In genomic region chr6:105844275-105844848, GRCh38 we compare ENCODE assay signal across 21 cellular contexts.
DNase-seq lines count a peak whose midpoint lies in the region; ATAC-seq and TF ChIP-seq lines count a peak whose summit lies in the region.
"Had no signal": no experiment of that assay in that cellular context is flagged by ENCODE, and none has a peak within 500 bp of the region (broad histone marks: within the 10 kb centered on the region; RNA-seq: fewer than 3 reads in every experiment).

No MANE protein-coding gene starts in this region.

- POLR2A ChIA-PET in WTC11 (lab: Charles Lee): no interaction called here

- no peak for TF ChIP-seq CTCF in WTC11 (IDR thresholded peaks at IDR 0.05)
- TF ChIP-seq CTCF in neural progenitor cell (IDR thresholded peaks at IDR 0.05): no peak

- no peak overlapping the region for H3K4me3 ChIP-seq in BLaER1 treated with 17β-estradiol and CSF1 and Interleukin-3, amounts not matched to agents 10 nM and 100 nM
- H3K4me3 ChIP-seq in neural progenitor cell: no peak overlapping the region
- H3K4me3 ChIP-seq: breast epithelium, esophagus squamous epithelium, skin epidermis had no signal

- H3K27me3 Mint-ChIP-seq in WTC11 (ENCODE audit: low read depth): no peaks in the 10 kb centered on the region
- peaks cover 8% of the 10 kb centered on the region for H3K27me3 Mint-ChIP-seq in neural progenitor cell (ENCODE audit: insufficient read depth, low read depth)
- H3K27me3 Mint-ChIP-seq: activated CD4-positive, alpha-beta memory T cell treated with anti-CD3 and anti-CD28 coated beads, Interleukin-2, amount 10 ng/mL, durations not matched to agents 7 days and 5 days had no signal

- H3K4me3 Mint-ChIP-seq in WTC11 (no peak overlapping the region), neural progenitor cell (no peak overlapping the region)
- H3K4me3 Mint-ChIP-seq: activated CD4-positive, alpha-beta memory T cell treated with anti-CD3 and anti-CD28 coated beads, Interleukin-2, amount 10 ng/mL, durations not matched to agents 7 days and 5 days; activated naive CD8-positive, alpha-beta T cell; IgD-negative memory B cell had no signal

- H3K4me2 ChIP-seq in BLaER1 treated with 17β-estradiol and CSF1 and Interleukin-3, amounts not matched to agents 10 nM and 100 nM: peak overlapping the region in 6 of 11 experiments; percentile 4 to 43 (median 22); a peak in 7 of 22 replicates
- no peak overlapping the region for H3K4me2 ChIP-seq in neural progenitor cell

- intact Hi-C loops in head of caudate nucleus (cut with DNase I): no loop called here

- no peak overlapping the region for H3K9ac ChIP-seq in BLaER1 treated with 17β-estradiol and CSF1 and Interleukin-3, amounts not matched to agents 10 nM and 100 nM
- H3K9ac ChIP-seq in neural progenitor cell: no peak overlapping the region

- 0 out of 2 replicates have a peak, but pooled peaks cover 4% of the 10 kb centered on the region for H3K9me3 Mint-ChIP-seq in WTC11
- peaks cover 5% of the 10 kb centered on the region for H3K9me3 Mint-ChIP-seq in neural progenitor cell

- no peaks in the 10 kb centered on the region for H3K79me2 ChIP-seq in neural progenitor cell (ENCODE audit: low read depth)

- no peaks in the 10 kb centered on the region for H4K20me1 ChIP-seq in BLaER1 treated with 17β-estradiol and CSF1 and Interleukin-3, amounts not matched to agents 10 nM and 100 nM
- H4K20me1 ChIP-seq in neural progenitor cell (ENCODE audit: low read depth): no peaks in the 10 kb centered on the region

- peak overlapping the region; percentile 70 for H2AFZ ChIP-seq in neural progenitor cell (replicated peaks)

- H3K9me3 ChIP-seq in BLaER1 treated with 17β-estradiol and CSF1 and Interleukin-3, amounts not matched to agents 10 nM and 100 nM (replicated peaks in 1 of 11): peaks cover 0 to 11% (median 0%) of the 10 kb centered on the region in 11 experiments; a peak in 2 of 22 replicates
- no peaks in the 10 kb centered on the region for H3K9me3 ChIP-seq in neural progenitor cell (ENCODE audit: low read depth)
- H3K9me3 ChIP-seq: BE2C, breast epithelium, esophagus squamous epithelium had no signal

- no peaks in the 10 kb centered on the region for H3K36me3 Mint-ChIP-seq in WTC11
- no peaks in the 10 kb centered on the region for H3K36me3 Mint-ChIP-seq in neural progenitor cell
- H3K36me3 Mint-ChIP-seq: activated naive CD8-positive, alpha-beta T cell had no signal

- CTCF ChIA-PET in WTC11 (lab: Charles Lee): interaction anchor here (0.9 to 1.2 kb wide), 2 partner anchors 9 to 240 kb away, joined by 4 to 5 read pairs; no protein-coding TSS in a partner anchor

- H3K36me3 ChIP-seq in BLaER1 treated with 17β-estradiol and CSF1 and Interleukin-3, amounts not matched to agents 10 nM and 100 nM: no peaks in the 10 kb centered on the region
- H3K36me3 ChIP-seq in neural progenitor cell: no peaks in the 10 kb centered on the region
- H3K36me3 ChIP-seq: BE2C, breast epithelium, esophagus squamous epithelium had no signal

- no peaks in the 10 kb centered on the region for H3F3A ChIP-seq in neural progenitor cell (ENCODE audit: low read depth)

- 0 out of 22 replicates have a peak overlapping the region, but pooled peaks of 1 of the 11 experiments have one; percentile 30 for H3K27ac ChIP-seq in BLaER1 treated with 17β-estradiol and CSF1 and Interleukin-3, amounts not matched to agents 10 nM and 100 nM
- H3K27ac ChIP-seq in neural progenitor cell: no peak overlapping the region
- H3K27ac ChIP-seq: breast epithelium had no signal

- no peaks in the 10 kb centered on the region for H3K27me3 ChIP-seq in BLaER1 treated with 17β-estradiol and CSF1 and Interleukin-3, amounts not matched to agents 10 nM and 100 nM
- H3K27me3 ChIP-seq in neural progenitor cell: no peaks in the 10 kb centered on the region
- H3K27me3 ChIP-seq: BE2C, breast epithelium, esophagus squamous epithelium had no signal

- DNase-seq in WTC11 (ENCODE audit: low spot score): peak; percentile 21
- peak in 24 of 42 donors; percentile 15 to 54 (median 29) for DNase-seq in head of caudate nucleus
- DNase-seq in neural progenitor cell (ENCODE audit: low spot score): no peak
- DNase-seq in stimulated activated CD4-positive, alpha-beta T cell treated with anti-CD3 and anti-CD28 coated beads, Interleukin-12 subunit alpha, Interleukin-12 subunit beta, amount 100 ng/mL, for 4 hours: no peak
- DNase-seq in DMS 273 treated with DMSO at 0.1 percent for 48 hours (lab: John Stamatoyannopoulos, UW): no peak
- DNase-seq: activated CD4-positive, alpha-beta memory T cell treated with anti-CD3 and anti-CD28 coated beads, Interleukin-2, amount 10 ng/mL, durations not matched to agents 7 days and 5 days; activated T-cell treated with anti-CD3 and anti-CD28 coated beads, Interleukin-2, amount 50 U/mL, for 48 hours; BE2C; Calu3; esophagus squamous epithelium; GF-D8; NCI-H187 treated with DMSO at 0.1 percent for 48 hours; NCI-H524 treated with DMSO at 0.1 percent for 48 hours; stimulated activated CD4-positive, alpha-beta T cell treated with anti-CD3 and anti-CD28 coated beads, Interleukin-4, amount 100 ng/mL, for 24 hours had no signal

- H3K4me1 ChIP-seq in BLaER1 treated with 17β-estradiol and CSF1 and Interleukin-3, amounts not matched to agents 10 nM and 100 nM: peaks cover 0 to 23% (median 8%) of the 10 kb centered on the region in 10 experiments; a peak in 13 of 20 replicates
- H3K4me1 ChIP-seq in neural progenitor cell: peaks cover 6% of the 10 kb centered on the region
- H3K4me1 ChIP-seq: BE2C, breast epithelium had no signal

- H3K4me1 Mint-ChIP-seq in WTC11: peaks cover 10% of the 10 kb centered on the region
- peaks cover 9% of the 10 kb centered on the region for H3K4me1 Mint-ChIP-seq in neural progenitor cell
- H3K4me1 Mint-ChIP-seq: IgD-negative memory B cell had no signal

- ATAC-seq in WTC11 (peak; percentile 80), GM21381 (IDR thresholded peaks at IDR 0.05; ENCODE audit: unreplicated experiment) (no peak), GM19324 (IDR thresholded peaks at IDR 0.05; ENCODE audit: low FRiP score, unreplicated experiment) (no peak)

- H3K27ac Mint-ChIP-seq in WTC11 (no peak overlapping the region), neural progenitor cell (peak overlapping the region; percentile 83)
- H3K27ac Mint-ChIP-seq: activated CD4-positive, alpha-beta memory T cell treated with anti-CD3 and anti-CD28 coated beads, Interleukin-2, amount 10 ng/mL, durations not matched to agents 7 days and 5 days; activated naive CD8-positive, alpha-beta T cell had no signal

TF ChIP-seq in WTC11, 78 proteins besides CTCF, POLR2A, EP300 and RAD21:
- TF ChIP-seq MXD4 (CRISPR knock-in tag; IDR thresholded peaks at IDR 0.05; ENCODE audit: borderline replicate concordance): no peak
- TF ChIP-seq GRHL2 (CRISPR knock-in tag; IDR thresholded peaks at IDR 0.05; ENCODE audit: insufficient replicate concordance, severe bottlenecking): no peak
- no peak for TF ChIP-seq E2F4 (CRISPR knock-in tag; IDR thresholded peaks at IDR 0.05; ENCODE audit: borderline replicate concordance, low read depth)
- no peak for TF ChIP-seq PRDM15 (CRISPR knock-in tag; IDR thresholded peaks at IDR 0.05)
- TF ChIP-seq ZNF671 (CRISPR knock-in tag; IDR thresholded peaks at IDR 0.05): no peak
- TF ChIP-seq, protein P1, sequence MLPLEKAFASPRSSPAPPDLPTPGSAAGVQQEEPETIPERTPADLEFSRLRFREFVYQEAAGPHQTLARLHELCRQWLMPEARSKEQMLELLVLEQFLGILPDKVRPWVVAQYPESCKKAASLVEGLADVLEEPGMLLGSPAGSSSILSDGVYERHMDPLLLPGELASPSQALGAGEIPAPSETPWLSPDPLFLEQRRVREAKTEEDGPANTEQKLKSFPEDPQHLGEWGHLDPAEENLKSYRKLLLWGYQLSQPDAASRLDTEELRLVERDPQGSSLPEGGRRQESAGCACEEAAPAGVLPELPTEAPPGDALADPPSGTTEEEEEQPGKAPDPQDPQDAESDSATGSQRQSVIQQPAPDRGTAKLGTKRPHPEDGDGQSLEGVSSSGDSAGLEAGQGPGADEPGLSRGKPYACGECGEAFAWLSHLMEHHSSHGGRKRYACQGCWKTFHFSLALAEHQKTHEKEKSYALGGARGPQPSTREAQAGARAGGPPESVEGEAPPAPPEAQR (CRISPR knock-in tag; IDR thresholded peaks at IDR 0.05): no peak

Comparison
In these comparisons a context has a peak if more than half of its experiments do, and no peak if none do; other contexts are left out.
1. DNase-seq: peak in WTC11 (single experiment) and head of caudate nucleus (24 of 42); none in neural progenitor cell (single experiment), stimulated activated CD4-positive, alpha-beta T cell treated with anti-CD3 and anti-CD28 coated beads, Interleukin-12 subunit alpha, Interleukin-12 subunit beta, amount 100 ng/mL, for 4 hours (single experiment) and DMS 273 treated with DMSO at 0.1 percent for 48 hours (single experiment).